Comparison of ENCODE assay signal across 8 cellular contexts in the genomic region with DNA sequence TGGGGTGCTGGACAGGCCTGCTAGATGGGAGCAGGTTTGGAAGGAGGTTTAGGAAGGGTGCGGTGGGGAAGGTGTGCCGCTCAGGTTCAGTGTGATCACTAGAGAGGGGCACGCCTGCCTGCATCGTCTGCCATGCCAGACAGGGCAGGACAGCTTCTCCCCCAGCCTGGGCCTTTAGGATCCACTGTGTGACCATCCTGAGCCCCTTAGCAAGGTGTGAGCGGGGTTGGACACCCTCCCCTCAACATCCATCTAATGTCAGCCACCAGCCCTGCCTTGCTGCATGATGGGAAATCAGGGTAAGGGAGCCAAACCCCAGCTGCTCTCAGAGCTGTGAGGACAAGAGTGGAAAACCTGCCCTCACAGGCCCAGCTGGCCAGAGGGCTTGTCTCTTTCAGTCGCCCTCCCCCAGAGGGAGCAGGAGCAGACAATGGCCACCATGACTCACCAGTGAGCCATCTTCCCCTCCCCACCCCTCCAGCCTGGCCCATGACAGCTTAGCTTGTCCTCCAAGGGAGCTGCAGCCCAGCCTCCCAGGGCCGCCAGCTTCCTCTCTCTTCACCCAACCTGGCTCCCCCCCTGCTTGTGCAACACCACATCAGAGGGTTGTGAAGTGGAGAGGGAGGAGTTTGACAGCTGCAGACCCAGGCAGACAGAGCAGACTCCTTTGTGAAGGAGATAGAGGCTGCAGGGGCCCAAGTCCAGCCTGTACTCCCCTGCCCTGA. TPM values are rescaled to one million over a fixed set of nuclear protein-coding genes. Genes with fewer than 3 reads are reported as not detected.
DNase-seq lines count a peak whose midpoint lies in the region; ATAC-seq and TF ChIP-seq lines count a peak whose summit lies in the region.

No MANE protein-coding gene starts in this region.

- H3K9me2 ChIP-seq in OCI-LY7 (ENCODE audit: insufficient read depth, low read length) = no peaks in the 10 kb centered on the region

- POLR2A ChIA-PET in OCI-LY7 (lab: Charles Lee) = interaction anchor here (1.0 to 8.2 kb wide), 5 partner anchors 9 to 56 kb away, joined by 3 to 162 read pairs (median 45); partner anchors contain the start of genes NUAK2 and TMCC2

- ATAC-seq in mucosa of descending colon = peak; percentile 78
- no peak for ATAC-seq in HG02763 (IDR thresholded peaks at IDR 0.05; ENCODE audit: unreplicated experiment)

- peak; percentile 39; the same call in 1 of the 2 replicates for TF ChIP-seq CTCF in AG10803 (conservative IDR thresholded peaks at IDR 0.05; ENCODE audit: low read length)
- TF ChIP-seq CTCF in OCI-LY7 (conservative IDR thresholded peaks at IDR 0.05; ENCODE audit: low read length) = no peak
- TF ChIP-seq CTCF in epithelial cell of proximal tubule (conservative IDR thresholded peaks at IDR 0.05; ENCODE audit: low read depth, low read length) = peak; percentile 26
- no peak for TF ChIP-seq CTCF in mucosa of descending colon (IDR thresholded peaks at IDR 0.05)

- CTCF ChIA-PET in OCI-LY7 (lab: Charles Lee; ENCODE audit: unreplicated experiment) = interaction anchor here (0.6 to 1.9 kb wide), 9 partner anchors 10 to 157 kb away, joined by 3 to 11 read pairs (median 4); no protein-coding TSS in a partner anchor

- no peaks in the 10 kb centered on the region for H3K9me3 ChIP-seq in OCI-LY7 (ENCODE audit: low read length)
- H3K9me3 ChIP-seq in mucosa of descending colon = no peaks in the 10 kb centered on the region

- peak overlapping the region; percentile 94 for H3K27ac ChIP-seq in OCI-LY7 (ENCODE audit: low read depth, low read length, poor library complexity, severe bottlenecking)

- peak overlapping the region; percentile 22; the same call in 1 of the 2 replicates for H2AFZ ChIP-seq in OCI-LY7 (ENCODE audit: low read length)

- DNase-seq in AG10803 (ENCODE audit: low read depth) (peak; percentile 99), HS-27A (ENCODE audit: low read depth) (peak; percentile 86), OCI-LY7 (ENCODE audit: low spot score) (peak; percentile 92), epithelial cell of proximal tubule (ENCODE audit: low read depth) (peak; percentile 84), mucosa of descending colon (peak; percentile 77 to 94 (median 80))
- DNase-seq in activated T-cell treated with anti-CD3 and anti-CD28 coated beads, Interleukin-2, amount 50 U/mL, for 1 hour = peak; percentile 87
- DNase-seq in stimulated activated CD8-positive, alpha-beta memory T cell treated with anti-CD3 and anti-CD28 coated beads, Interleukin-4, amount 100 ng/mL, for 1 hour (ENCODE audit: low read depth in 2 of 2, low spot score in 1 of 2) = peak; percentile 76 to 83

- H4K20me1 ChIP-seq in OCI-LY7 (ENCODE audit: insufficient read depth, low read length) = no peaks in the 10 kb centered on the region

- no peaks in the 10 kb centered on the region for H3K79me2 ChIP-seq in OCI-LY7 (ENCODE audit: insufficient read depth, low read depth, low read length)

- no TSS peak for BruUV-seq in OCI-LY7 (replicated peaks; lab: Mats Ljungman, UMichigan)

- peak overlapping the region; percentile 72 for H3K4me2 ChIP-seq in OCI-LY7 (ENCODE audit: low read length)

- no peak overlapping the region for H3K4me3 ChIP-seq in AG10803 (ENCODE audit: low read length)
- H3K4me3 ChIP-seq in OCI-LY7 (ENCODE audit: low read depth, low read length, poor library complexity, severe bottlenecking) = peak overlapping the region; percentile 44
- no peak overlapping the region for H3K4me3 ChIP-seq in epithelial cell of proximal tubule (ENCODE audit: low read depth, low read length)
- no peak overlapping the region for H3K4me3 ChIP-seq in mucosa of descending colon

- peaks cover 88% of the 10 kb centered on the region for H3K4me1 ChIP-seq in OCI-LY7 (ENCODE audit: insufficient read depth, low read length, poor library complexity, severe bottlenecking)
- peaks cover 17% of the 10 kb centered on the region for H3K4me1 ChIP-seq in mucosa of descending colon (ENCODE audit: low read depth)

- H3K36me3 ChIP-seq in OCI-LY7 (ENCODE audit: insufficient read depth, low read length) = no peaks in the 10 kb centered on the region
- no peaks in the 10 kb centered on the region for H3K36me3 ChIP-seq in mucosa of descending colon (ENCODE audit: low read depth)

- intact Hi-C loops in OCI-LY7 (cut with micrococcal nuclease; ENCODE audit: unreplicated experiment) (loop anchor here (1.0 to 10.0 kb wide), 4 partner anchors 16 to 773 kb away; partner anchors contain the start of gene MDM4), mucosa of descending colon (cut with DNase I, micrococcal nuclease) (no loop called here)

RNA-seq across cellular contexts. Expression of gene NUAK2, which starts 37.0 kb away (rescaled TPM):
- total RNA-seq in OCI-LY7 (2014; rRNA removed; shearing (Covaris generic)) = 6.5 and 9.1 TPM in 2 replicates
- total RNA-seq in OCI-LY7 (2022) (5.3 and 7.9 TPM in 2 replicates), epithelial cell of proximal tubule (28.8 and 45.7 TPM in 2 replicates), mucosa of descending colon (10 to 100 TPM; 16.5 to 50.8 (median 29.5) TPM)

RNA-seq across cellular contexts. Expression of gene TMCC2, which starts 56.8 kb away (rescaled TPM):
- 7.0 and 7.8 TPM in 2 replicates for total RNA-seq in OCI-LY7 (2014; rRNA removed; shearing (Covaris generic))
- 5.2 and 6.2 TPM in 2 replicates for total RNA-seq in OCI-LY7 (2022)
- 4.4 and 5.0 TPM in 2 replicates for total RNA-seq in epithelial cell of proximal tubule
- total RNA-seq in mucosa of descending colon = 1 to 10 TPM in 1 of 3 donors, under 1 TPM in 2; 0.27 to 5.1 (median 0.29) TPM

Comparison
In these comparisons a context has a peak if more than half of its experiments do, and no peak if none do; other contexts are left out.
1. CTCF ChIP-seq: peak in AG10803 (single experiment) and epithelial cell of proximal tubule (single experiment); none in OCI-LY7 (single experiment) and mucosa of descending colon (single experiment).
2. Peak in every context shown above with its lines, with median percentiles within 50 percentile points of each other: DNase-seq.